Comparison of ENCODE assay signal across 19 cellular contexts in the genomic region with DNA sequence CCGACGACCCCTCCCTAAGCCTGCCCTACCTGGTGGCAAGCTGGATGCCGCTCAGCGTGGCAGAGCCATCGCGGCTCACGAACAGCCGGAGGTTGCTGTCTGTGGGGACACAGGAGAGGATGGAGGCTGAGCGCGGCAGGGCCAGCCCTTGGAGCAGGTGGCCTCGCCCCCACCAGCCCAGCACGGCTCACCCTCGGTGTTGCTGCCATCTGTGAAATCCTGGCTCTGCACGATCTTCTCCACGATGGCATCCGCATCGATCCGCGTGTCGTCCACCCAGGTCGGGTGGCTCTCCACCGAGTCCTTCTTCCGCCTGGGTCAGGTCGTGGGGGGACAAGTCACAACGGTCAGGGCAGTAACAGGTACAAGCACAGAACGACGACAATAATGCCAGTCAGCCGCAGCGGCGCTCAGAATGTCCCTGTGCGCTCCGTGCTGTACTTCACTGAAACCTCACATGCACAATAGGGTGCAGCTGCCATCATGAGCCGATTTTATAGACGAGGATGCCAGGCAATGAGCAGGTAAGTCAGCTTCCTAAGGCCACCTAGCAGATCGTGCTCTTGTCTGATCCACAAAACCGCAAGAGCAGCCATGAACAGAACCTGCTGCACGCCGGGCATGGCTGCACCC. TPM values are rescaled to one million over a fixed set of nuclear protein-coding genes. Genes with fewer than 3 reads are reported as not detected.
DNase-seq lines count a peak whose midpoint lies in the region; ATAC-seq, FAIRE-seq and TF ChIP-seq lines count a peak whose summit lies in the region.
"Had no signal": no experiment of that assay in that cellular context is flagged by ENCODE, and none has a peak within 500 bp of the region (broad histone marks: within the 10 kb centered on the region; RNA-seq: fewer than 3 reads in every experiment).

No MANE protein-coding gene starts in this region.

- H3K36me3 Mint-ChIP-seq in CD4-positive, alpha-beta T cell (ENCODE audit: low read depth): peaks cover 95% of the 10 kb centered on the region

- no peak for TF ChIP-seq CTCF in CD4-positive, alpha-beta T cell (IDR thresholded peaks at IDR 0.05)
- TF ChIP-seq CTCF in kidney (IDR thresholded peaks at IDR 0.05; ENCODE audit: borderline replicate concordance, extremely low read depth, insufficient read depth): no peak

- peak overlapping the region; percentile 78 for H3K27ac Mint-ChIP-seq in CD4-positive, alpha-beta T cell

- intact Hi-C loops in CD4-positive, alpha-beta T cell (cut with DNase I, micrococcal nuclease): no loop called here
- intact Hi-C loops in kidney (cut with DNase I): loop anchor here (10.0 kb wide), 1 partner anchor 170 kb away; no protein-coding TSS in a partner anchor

- H3K9ac ChIP-seq in HUES48 (ENCODE audit: low read depth, low read length) (no peak overlapping the region), kidney (ENCODE audit: low read length in 2 of 2) (no peak overlapping the region)

- no peak for FAIRE-seq in kidney (lab: Jason Lieb, UNC)

- ATAC-seq in CD4-positive, alpha-beta T cell (ENCODE audit: poor library complexity): no peak
- ATAC-seq: gastroesophageal sphincter, left cardiac atrium, psoas muscle had no signal

- H3K36me3 ChIP-seq in HUES48 (ENCODE audit: control insufficient read depth, insufficient read depth, low read length) (peaks cover 57% of the 10 kb centered on the region), kidney (ENCODE audit: control insufficient read depth in 1 of 2, insufficient read depth in 2 of 2, low read length in 2 of 2) (peaks cover 14 to 23% of the 10 kb centered on the region in 2 donors)
- H3K36me3 ChIP-seq: brain microvascular endothelial cell, SJCRH30 had no signal

- no peaks in the 10 kb centered on the region for H3K9me3 ChIP-seq in CD4-positive, alpha-beta T cell (ENCODE audit: control insufficient read depth, low read length)
- H3K9me3 ChIP-seq in HUES48 (ENCODE audit: control insufficient read depth, insufficient read depth, low read length) (no peaks in the 10 kb centered on the region), kidney (ENCODE audit: control insufficient read depth in 1 of 2, low read length in 2 of 2) (no peaks in the 10 kb centered on the region)
- H3K9me3 ChIP-seq: Caco-2, gastroesophageal sphincter, psoas muscle, SJCRH30, thoracic aorta had no signal

- no peak for DNase-seq in CD4-positive, alpha-beta T cell
- DNase-seq in kidney (peak; percentile 73), DMS79 treated with DMSO at 0.1 percent for 48 hours (lab: John Stamatoyannopoulos, UW) (no peak)
- DNase-seq in stimulated activated CD4-positive, alpha-beta T cell treated with anti-CD3 and anti-CD28 coated beads, Interleukin-4, amount 100 ng/mL, for 1 hour: no peak
- DNase-seq in stimulated activated naive CD4-positive, alpha-beta T cell treated with Interleukin-2 at 50 U/mL for 16 hours (lab: John Stamatoyannopoulos, UW): no peak
- DNase-seq: activated gamma-delta T cell treated with Interleukin-2 at 50 U/mL for 16 hours; brain microvascular endothelial cell; Caco-2; erythroblast; H9; left cardiac atrium; NCI-H2171; psoas muscle; SJCRH30; stimulated activated CD8-positive, alpha-beta memory T cell treated with anti-CD3 and anti-CD28 coated beads, Interleukin-4, amount 100 ng/mL, for 48 hours; T-helper 9 cell had no signal

- H3K4me3 ChIP-seq in HUES48 (ENCODE audit: low read depth, low read length): no peak overlapping the region
- H3K4me3 ChIP-seq in kidney (ENCODE audit: low read length in 2 of 2): no peak overlapping the region
- H3K4me3 ChIP-seq: gastroesophageal sphincter, psoas muscle, SJCRH30, thoracic aorta had no signal

- H3K9me3 Mint-ChIP-seq in CD4-positive, alpha-beta T cell: no peaks in the 10 kb centered on the region
- H3K9me3 Mint-ChIP-seq: H9 had no signal

- H3K27me3 ChIP-seq in CD4-positive, alpha-beta T cell (ENCODE audit: control insufficient read depth, insufficient read depth, low read length): no peaks in the 10 kb centered on the region
- H3K27me3 ChIP-seq in HUES48 (ENCODE audit: control insufficient read depth, insufficient read depth, low read length): no peaks in the 10 kb centered on the region
- H3K27me3 ChIP-seq: brain microvascular endothelial cell, gastroesophageal sphincter, SJCRH30 had no signal

- peaks cover 14% of the 10 kb centered on the region for H3K4me1 ChIP-seq in HUES48 (ENCODE audit: control insufficient read depth, insufficient read depth, low read length)
- H3K4me1 ChIP-seq in kidney (ENCODE audit: control insufficient read depth in 1 of 2, insufficient read depth in 1 of 2, low read depth in 1 of 2, low read length in 2 of 2): peaks cover 5 to 25% of the 10 kb centered on the region in 2 donors

- no peaks in the 10 kb centered on the region for H3K27me3 Mint-ChIP-seq in CD4-positive, alpha-beta T cell

- H3K4me1 Mint-ChIP-seq in CD4-positive, alpha-beta T cell (ENCODE audit: low read depth): peaks cover 56% of the 10 kb centered on the region

- POLR2A ChIA-PET in CD4-positive, alpha-beta T cell (lab: Charles Lee): interaction anchor here (1.1 to 6.0 kb wide), 8 partner anchors 10 to 128 kb away, joined by 3 to 31 read pairs (median 10); a partner anchor contains a TSS

- CTCF ChIA-PET in CD4-positive, alpha-beta T cell (lab: Charles Lee): interaction anchor here (0.9 to 6.4 kb wide), 10 partner anchors 9 to 143 kb away, joined by 3 to 74 read pairs (median 4); a partner anchor contains a TSS

- no peak overlapping the region for H3K4me3 Mint-ChIP-seq in CD4-positive, alpha-beta T cell
- H3K4me3 Mint-ChIP-seq: H9 had no signal

- H3K27ac ChIP-seq in CD4-positive, alpha-beta T cell (ENCODE audit: low read depth, low read length): no peak overlapping the region
- H3K27ac ChIP-seq in HUES48 (ENCODE audit: low read depth, low read length) (peak overlapping the region; percentile 58), kidney (ENCODE audit: low read depth in 2 of 2, low read length in 2 of 2) (no peak overlapping the region)
- H3K27ac ChIP-seq: brain microvascular endothelial cell, psoas muscle, SJCRH30 had no signal

RNA-seq across cellular contexts. Expression of a gene that starts 7.0 kb away (rescaled TPM):
- 10 to 100 TPM; 41.7 to 47.6 TPM for total RNA-seq in CD4-positive, alpha-beta T cell
- total RNA-seq in kidney: 42.8 TPM
- 70.0 TPM for polyA plus RNA-seq in kidney (ENCODE audit: insufficient read depth, low read depth, low replicate concordance)

RNA-seq across cellular contexts. Expression of a gene that starts 14.1 kb away (rescaled TPM):
- total RNA-seq in CD4-positive, alpha-beta T cell: 1 to 10 TPM; 2.9 to 3.3 TPM
- total RNA-seq in kidney: 3.0 TPM
- polyA plus RNA-seq in kidney (ENCODE audit: insufficient read depth, low read depth, low replicate concordance): 4.3 TPM

RNA-seq across cellular contexts. Expression of a gene that starts 27.9 kb away (rescaled TPM):
- total RNA-seq in CD4-positive, alpha-beta T cell: 10 to 100 TPM; 28.7 to 30.2 TPM
- total RNA-seq in kidney: 31.4 TPM
- polyA plus RNA-seq in kidney (ENCODE audit: insufficient read depth, low read depth, low replicate concordance): 31.6 TPM

RNA-seq across cellular contexts. Expression of a gene that starts 36.1 kb away (rescaled TPM):
- 100 to 1,000 TPM; 440 to 463 TPM for total RNA-seq in CD4-positive, alpha-beta T cell
- total RNA-seq in kidney: 75.9 TPM
- 34.3 TPM for polyA plus RNA-seq in kidney (ENCODE audit: insufficient read depth, low read depth, low replicate concordance)

RNA-seq across cellular contexts. Expression of a gene that starts 45.3 kb away (rescaled TPM):
- 10 to 100 TPM; 93.1 to 97.5 TPM for total RNA-seq in CD4-positive, alpha-beta T cell
- 74.6 TPM for total RNA-seq in kidney
- polyA plus RNA-seq in kidney (ENCODE audit: insufficient read depth, low read depth, low replicate concordance): 75.0 TPM
